ENCODE assay signal across 15 cellular contexts in genomic region chr21:43918385-43918947, GRCh38. TPM values are rescaled to one million over a fixed set of nuclear protein-coding genes. Genes with fewer than 3 reads are reported as not detected.
DNase-seq lines count a peak whose midpoint lies in the region; ATAC-seq and TF ChIP-seq lines count a peak whose summit lies in the region.
"Had no signal": no experiment of that assay in that cellular context is flagged by ENCODE, and none has a peak within 500 bp of the region (broad histone marks: within the 10 kb centered on the region; RNA-seq: fewer than 3 reads in every experiment).

No MANE protein-coding gene starts in this region.

- H3K27ac Mint-ChIP-seq in activated CD8-positive, alpha-beta memory T cell treated with anti-CD3 and anti-CD28 coated beads, Interleukin-2, amount 10 ng/mL, durations not matched to agents 7 days and 5 days, result peak overlapping the region; percentile 86
- H3K27ac Mint-ChIP-seq in activated naive CD8-positive, alpha-beta T cell treated with anti-CD3 and anti-CD28 coated beads, Interleukin-2, amount 50 U/mL, for 24 hours, result peak overlapping the region; percentile 81
- no peak overlapping the region for H3K27ac Mint-ChIP-seq in osteocyte (ENCODE audit: unreplicated experiment)
- H3K27ac Mint-ChIP-seq: activated B cell treated with CpG ODN at 0.5 μM for 24 hours, brain, type B pancreatic cell had no signal

- no peaks in the 10 kb centered on the region for H3K27me3 Mint-ChIP-seq in activated CD8-positive, alpha-beta memory T cell treated with anti-CD3 and anti-CD28 coated beads, Interleukin-2, amount 10 ng/mL, durations not matched to agents 7 days and 5 days
- peaks cover 3% of the 10 kb centered on the region for H3K27me3 Mint-ChIP-seq in activated naive CD8-positive, alpha-beta T cell treated with anti-CD3 and anti-CD28 coated beads, Interleukin-2, amount 50 U/mL, for 24 hours
- no peaks in the 10 kb centered on the region for H3K27me3 Mint-ChIP-seq in osteocyte (ENCODE audit: unreplicated experiment)
- H3K27me3 Mint-ChIP-seq: activated B cell treated with CpG ODN at 0.5 μM for 24 hours, brain, type B pancreatic cell had no signal

- H3K9me3 Mint-ChIP-seq in activated CD8-positive, alpha-beta memory T cell treated with anti-CD3 and anti-CD28 coated beads, Interleukin-2, amount 10 ng/mL, durations not matched to agents 7 days and 5 days (ENCODE audit: low read depth), result no peaks in the 10 kb centered on the region
- peaks cover 4% of the 10 kb centered on the region for H3K9me3 Mint-ChIP-seq in activated naive CD8-positive, alpha-beta T cell treated with anti-CD3 and anti-CD28 coated beads, Interleukin-2, amount 50 U/mL, for 24 hours
- H3K9me3 Mint-ChIP-seq in osteocyte (ENCODE audit: unreplicated experiment), result no peaks in the 10 kb centered on the region
- H3K9me3 Mint-ChIP-seq: activated B cell treated with CpG ODN at 0.5 μM for 24 hours, type B pancreatic cell had no signal

- TF ChIP-seq CTCF in GM12865 (IDR thresholded peaks at IDR 0.05; ENCODE audit: insufficient read depth, low read depth, low read length, missing control alignments) (no peak), psoas muscle (IDR thresholded peaks at IDR 0.05) (peak; percentile 14), RWPE1 (conservative IDR thresholded peaks at IDR 0.05; ENCODE audit: low read depth) (no peak), osteocyte (IDR thresholded peaks at IDR 0.05) (no peak)

- no peak for DNase-seq in activated CD8-positive, alpha-beta memory T cell treated with anti-CD3 and anti-CD28 coated beads, Interleukin-2, amount 10 ng/mL, durations not matched to agents 7 days and 5 days
- DNase-seq in activated CD8-positive, alpha-beta memory T cell treated with anti-CD3 and anti-CD28 coated beads for 24 hours, result no peak
- no peak for DNase-seq in GM12865 (ENCODE audit: low read depth)
- DNase-seq in activated naive CD8-positive, alpha-beta T cell treated with anti-CD3 and anti-CD28 coated beads, Interleukin-2, amount 50 U/mL, for 24 hours, result no peak
- DNase-seq in psoas muscle, result peak in 1 of 2 donors; percentile 75
- no peak for DNase-seq in RWPE1 (ENCODE audit: low spot score)
- no peak for DNase-seq in NCI-H82 treated with DMSO at 0.1 percent for 48 hours (lab: John Stamatoyannopoulos, UW; ENCODE audit: unreplicated experiment)
- DNase-seq in osteocyte (ENCODE audit: extremely low spot score, unreplicated experiment), result no peak
- DNase-seq: activated B cell treated with CpG ODN at 0.5 μM for 24 hours, left ventricle myocardium superior, NCI-H2081 treated with DMSO at 0.1 percent for 48 hours, NCI-H748 treated with DMSO at 0.1 percent for 48 hours had no signal

- no peaks in the 10 kb centered on the region for H3K36me3 ChIP-seq in psoas muscle (ENCODE audit: insufficient read depth in 1 of 2, low read depth in 1 of 2)
- H3K36me3 ChIP-seq: right atrium auricular region had no signal

- H3K27me3 ChIP-seq in psoas muscle (ENCODE audit: insufficient read depth in 3 of 3, low read length in 2 of 3), result no peaks in the 10 kb centered on the region
- H3K27me3 ChIP-seq: right atrium auricular region had no signal

- H3K36me3 Mint-ChIP-seq in activated CD8-positive, alpha-beta memory T cell treated with anti-CD3 and anti-CD28 coated beads, Interleukin-2, amount 10 ng/mL, durations not matched to agents 7 days and 5 days, result peaks cover 22% of the 10 kb centered on the region
- H3K36me3 Mint-ChIP-seq in activated naive CD8-positive, alpha-beta T cell treated with anti-CD3 and anti-CD28 coated beads, Interleukin-2, amount 50 U/mL, for 24 hours (ENCODE audit: low read depth), result peaks cover 16% of the 10 kb centered on the region
- no peaks in the 10 kb centered on the region for H3K36me3 Mint-ChIP-seq in osteocyte (ENCODE audit: unreplicated experiment)

- 40 to 56% (median 44%) methylated on average over 9 of the region's 9 CpGs for WGBS in psoas muscle, 3 donors

- H3K4me1 ChIP-seq in psoas muscle, result peaks cover 76% of the 10 kb centered on the region

- ATAC-seq in activated CD8-positive, alpha-beta memory T cell treated with anti-CD3 and anti-CD28 coated beads, Interleukin-2, amount 10 ng/mL, durations not matched to agents 7 days and 5 days, result no peak
- ATAC-seq in activated naive CD8-positive, alpha-beta T cell treated with anti-CD3 and anti-CD28 coated beads, Interleukin-2, amount 50 U/mL, for 24 hours, result no peak
- peak in 2 of 4 donors; percentile 8 to 26 for ATAC-seq in psoas muscle
- ATAC-seq: left ventricle myocardium superior had no signal

- intact Hi-C loops in psoas muscle (cut with DNase I), result no loop called here

- H3K9me3 ChIP-seq in psoas muscle, result no peaks in the 10 kb centered on the region
- H3K9me3 ChIP-seq: right atrium auricular region had no signal

- CTCF ChIA-PET in activated CD8-positive, alpha-beta memory T cell treated with anti-CD3 and anti-CD28 coated beads, Interleukin-2, amount 10 ng/mL, durations not matched to agents 7 days and 5 days (lab: Charles Lee), result interaction anchor here (0.6 to 2.2 kb wide), 10 partner anchors 12 to 122 kb away, joined by 3 to 6 read pairs (median 4); no protein-coding TSS in a partner anchor
- CTCF ChIA-PET in RWPE1 (lab: Yijun Ruan, JAX), result interaction anchor here (0.6 to 1.0 kb wide), 4 partner anchors 50 to 152 kb away, joined by 3 to 6 read pairs (median 3); no protein-coding TSS in a partner anchor

- H3K4me3 ChIP-seq in GM12865 (ENCODE audit: low read depth, low read length) (peak overlapping the region; percentile 71), psoas muscle (no peak overlapping the region)
- H3K4me3 ChIP-seq: right atrium auricular region had no signal

- H3K4me1 Mint-ChIP-seq in activated CD8-positive, alpha-beta memory T cell treated with anti-CD3 and anti-CD28 coated beads, Interleukin-2, amount 10 ng/mL, durations not matched to agents 7 days and 5 days, result peaks cover 65% of the 10 kb centered on the region
- H3K4me1 Mint-ChIP-seq in activated naive CD8-positive, alpha-beta T cell treated with anti-CD3 and anti-CD28 coated beads, Interleukin-2, amount 50 U/mL, for 24 hours, result peaks cover 74% of the 10 kb centered on the region
- H3K4me1 Mint-ChIP-seq in osteocyte (ENCODE audit: unreplicated experiment), result peaks cover 53% of the 10 kb centered on the region

- H3K4me3 Mint-ChIP-seq in activated CD8-positive, alpha-beta memory T cell treated with anti-CD3 and anti-CD28 coated beads, Interleukin-2, amount 10 ng/mL, durations not matched to agents 7 days and 5 days, result peak overlapping the region; percentile 49
- peak overlapping the region; percentile 80 for H3K4me3 Mint-ChIP-seq in activated naive CD8-positive, alpha-beta T cell treated with anti-CD3 and anti-CD28 coated beads, Interleukin-2, amount 50 U/mL, for 24 hours
- H3K4me3 Mint-ChIP-seq in osteocyte (ENCODE audit: unreplicated experiment), result no peak overlapping the region
- H3K4me3 Mint-ChIP-seq: activated B cell treated with CpG ODN at 0.5 μM for 24 hours, brain, type B pancreatic cell had no signal

- H3K27ac ChIP-seq in psoas muscle (peak overlapping the region; percentile 18), RWPE1 (no peak overlapping the region)

- POLR2A ChIA-PET in RWPE1 (lab: Yijun Ruan, JAX; ENCODE audit: low non-redundant PET), result interaction anchor here (0.7 kb wide), 1 partner anchor 55 kb away, joined by 3 read pairs; no protein-coding TSS in a partner anchor

RNA-seq across cellular contexts. Expression of gene AGPAT3, which starts 53.4 kb away (rescaled TPM):
- 100 to 1,000 TPM in 1 of 2 experiments, 10 to 100 TPM in 1; 94.3 to 101 TPM for total RNA-seq in activated CD8-positive, alpha-beta memory T cell treated with anti-CD3 and anti-CD28 coated beads, Interleukin-2, amount 10 ng/mL, durations not matched to agents 7 days and 5 days
- total RNA-seq in psoas muscle, result 100 to 1,000 TPM in 1 of 4 donors, 10 to 100 TPM in 3; 47.9 to 117 (median 64.4) TPM
- polyA plus RNA-seq in psoas muscle, result 10 to 100 TPM; 28.4 to 70.0 (median 35.7) TPM
- 62.1 and 63.2 TPM in 2 replicates for total RNA-seq in osteocyte
